Comparison of ENCODE assay signal across 1 cellular context in the genomic region with DNA sequence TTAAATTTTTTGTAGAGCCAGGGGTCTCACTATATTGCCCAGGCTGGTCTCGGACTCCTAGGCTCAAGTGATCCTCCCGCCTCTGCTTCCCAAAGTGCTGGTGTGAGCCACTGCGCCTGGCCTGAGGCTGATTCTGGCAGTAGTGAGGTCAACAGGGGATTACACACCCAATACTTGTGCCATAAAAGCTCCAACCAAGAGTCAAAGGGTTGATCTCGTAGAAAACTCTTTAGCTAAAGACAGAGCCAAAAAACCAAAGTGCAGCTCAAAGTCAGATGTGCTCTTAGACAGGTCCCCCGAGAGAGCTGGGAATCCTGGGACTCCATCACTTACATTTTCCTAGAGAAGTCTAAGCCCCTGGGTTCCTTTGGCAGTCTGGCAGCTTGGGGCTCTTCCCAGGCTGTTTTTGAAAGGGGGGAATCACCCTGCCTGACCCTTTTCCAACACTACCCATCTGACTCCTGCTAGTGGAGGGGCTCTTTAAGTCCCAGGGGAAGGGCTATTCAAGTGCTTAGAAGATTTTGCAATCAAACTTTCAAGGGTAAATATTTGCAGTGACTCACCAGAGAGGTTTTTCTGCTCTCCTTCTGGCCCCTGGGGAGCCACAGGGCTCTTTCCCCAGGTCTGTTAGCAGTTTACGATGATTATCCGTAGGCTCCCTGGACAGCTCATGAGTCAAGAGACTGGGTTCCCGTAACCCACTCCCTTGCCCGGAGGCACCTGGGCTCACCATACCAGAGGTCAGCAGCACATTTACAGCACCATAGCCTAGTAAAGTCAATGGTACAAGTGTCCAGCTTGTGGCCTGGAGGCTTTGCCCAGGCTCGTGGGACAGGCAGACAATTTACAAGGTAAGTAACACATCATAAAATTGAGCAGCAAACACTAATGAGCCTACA.
A peak's percentile ranks its signal among the peaks of the same experiment; 100 is the strongest.
TF ChIP-seq lines count a peak whose summit lies in the region.

No MANE protein-coding gene starts in this region.

TF ChIP-seq in HepG2, 621 proteins besides CTCF, POLR2A, EP300 and RAD21 (continued from another document and continues in another):
- TF ChIP-seq MTERF4 (CRISPR knock-in tag; IDR thresholded peaks at IDR 0.05) = no peak
- peak; percentile 88 for TF ChIP-seq ARNT2 (CRISPR knock-in tag; IDR thresholded peaks at IDR 0.05; ENCODE audit: low read depth)
- TF ChIP-seq, protein P1, sequence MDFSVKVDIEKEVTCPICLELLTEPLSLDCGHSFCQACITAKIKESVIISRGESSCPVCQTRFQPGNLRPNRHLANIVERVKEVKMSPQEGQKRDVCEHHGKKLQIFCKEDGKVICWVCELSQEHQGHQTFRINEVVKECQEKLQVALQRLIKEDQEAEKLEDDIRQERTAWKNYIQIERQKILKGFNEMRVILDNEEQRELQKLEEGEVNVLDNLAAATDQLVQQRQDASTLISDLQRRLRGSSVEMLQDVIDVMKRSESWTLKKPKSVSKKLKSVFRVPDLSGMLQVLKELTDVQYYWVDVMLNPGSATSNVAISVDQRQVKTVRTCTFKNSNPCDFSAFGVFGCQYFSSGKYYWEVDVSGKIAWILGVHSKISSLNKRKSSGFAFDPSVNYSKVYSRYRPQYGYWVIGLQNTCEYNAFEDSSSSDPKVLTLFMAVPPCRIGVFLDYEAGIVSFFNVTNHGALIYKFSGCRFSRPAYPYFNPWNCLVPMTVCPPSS (IDR thresholded peaks at IDR 0.05) = no peak
- TF ChIP-seq ZBTB46 (CRISPR knock-in tag; IDR thresholded peaks at IDR 0.05; ENCODE audit: borderline replicate concordance) = no peak
- no peak for TF ChIP-seq SNRNP70 (IDR thresholded peaks at IDR 0.05; ENCODE audit: low read depth, low read length)
- TF ChIP-seq LCORL (IDR thresholded peaks at IDR 0.05) = no peak
- peak; percentile 66 for TF ChIP-seq LCORL (CRISPR knock-in tag; IDR thresholded peaks at IDR 0.05)
- TF ChIP-seq AGO1 (IDR thresholded peaks at IDR 0.05; ENCODE audit: low read depth, low read length, poor library complexity, severe bottlenecking) = no peak
- peak; percentile 86; the same call in 1 of the 2 replicates for TF ChIP-seq HIC2 (CRISPR knock-in tag; IDR thresholded peaks at IDR 0.05; ENCODE audit: low read depth)
- TF ChIP-seq SSRP1 (CRISPR knock-in tag; IDR thresholded peaks at IDR 0.05) = no peak
- no peak for TF ChIP-seq ZNF468 (CRISPR knock-in tag; IDR thresholded peaks at IDR 0.05)
- peak; percentile 70 for TF ChIP-seq SAP130 (CRISPR knock-in tag; IDR thresholded peaks at IDR 0.05; ENCODE audit: low read depth)
- TF ChIP-seq CBX5 (CRISPR knock-in tag; IDR thresholded peaks at IDR 0.05; ENCODE audit: borderline replicate concordance) = peak; percentile 90; the same call in 1 of the 2 replicates
- no peak for TF ChIP-seq EZH2 (conservative IDR thresholded peaks at IDR 0.05; ENCODE audit: low read depth, low read length)
- TF ChIP-seq YY1 (IDR thresholded peaks at IDR 0.05; ENCODE audit: insufficient read depth, insufficient replicate concordance, low read depth, low read length) = no peak
- TF ChIP-seq, protein P2, sequence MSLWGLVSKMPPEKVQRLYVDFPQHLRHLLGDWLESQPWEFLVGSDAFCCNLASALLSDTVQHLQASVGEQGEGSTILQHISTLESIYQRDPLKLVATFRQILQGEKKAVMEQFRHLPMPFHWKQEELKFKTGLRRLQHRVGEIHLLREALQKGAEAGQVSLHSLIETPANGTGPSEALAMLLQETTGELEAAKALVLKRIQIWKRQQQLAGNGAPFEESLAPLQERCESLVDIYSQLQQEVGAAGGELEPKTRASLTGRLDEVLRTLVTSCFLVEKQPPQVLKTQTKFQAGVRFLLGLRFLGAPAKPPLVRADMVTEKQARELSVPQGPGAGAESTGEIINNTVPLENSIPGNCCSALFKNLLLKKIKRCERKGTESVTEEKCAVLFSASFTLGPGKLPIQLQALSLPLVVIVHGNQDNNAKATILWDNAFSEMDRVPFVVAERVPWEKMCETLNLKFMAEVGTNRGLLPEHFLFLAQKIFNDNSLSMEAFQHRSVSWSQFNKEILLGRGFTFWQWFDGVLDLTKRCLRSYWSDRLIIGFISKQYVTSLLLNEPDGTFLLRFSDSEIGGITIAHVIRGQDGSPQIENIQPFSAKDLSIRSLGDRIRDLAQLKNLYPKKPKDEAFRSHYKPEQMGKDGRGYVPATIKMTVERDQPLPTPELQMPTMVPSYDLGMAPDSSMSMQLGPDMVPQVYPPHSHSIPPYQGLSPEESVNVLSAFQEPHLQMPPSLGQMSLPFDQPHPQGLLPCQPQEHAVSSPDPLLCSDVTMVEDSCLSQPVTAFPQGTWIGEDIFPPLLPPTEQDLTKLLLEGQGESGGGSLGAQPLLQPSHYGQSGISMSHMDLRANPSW (CRISPR knock-in tag; IDR thresholded peaks at IDR 0.05; ENCODE audit: borderline replicate concordance) = no peak
- TF ChIP-seq TOPORS (CRISPR knock-in tag; IDR thresholded peaks at IDR 0.05) = no peak
- peak; percentile 88 for TF ChIP-seq HMG20A (CRISPR knock-in tag; IDR thresholded peaks at IDR 0.05; ENCODE audit: borderline replicate concordance)
- no peak for TF ChIP-seq ZNF780A (CRISPR knock-in tag; IDR thresholded peaks at IDR 0.05)
- TF ChIP-seq ISX (CRISPR knock-in tag; conservative IDR thresholded peaks at IDR 0.05) = no peak
- peak; percentile 10; the same call in 1 of the 2 replicates for TF ChIP-seq ZMYM3 (CRISPR knock-in tag; IDR thresholded peaks at IDR 0.05)
- TF ChIP-seq FOXO4 (CRISPR knock-in tag; conservative IDR thresholded peaks at IDR 0.05) = 0 out of 2 replicates have a peak, but pooled peaks have one; percentile 59
- TF ChIP-seq HCFC1 (IDR thresholded peaks at IDR 0.05; ENCODE audit: low read depth, low read length) = no peak
- no peak for TF ChIP-seq TBP (CRISPR knock-in tag; IDR thresholded peaks at IDR 0.05)
- TF ChIP-seq NFE2L2 (IDR thresholded peaks at IDR 0.05; ENCODE audit: low read length) = no peak
- no peak for TF ChIP-seq ZFP62 (CRISPR knock-in tag; IDR thresholded peaks at IDR 0.05)
- peak; percentile 77; the same call in 1 of the 2 replicates for TF ChIP-seq ELF3 (CRISPR knock-in tag; IDR thresholded peaks at IDR 0.05)
- TF ChIP-seq ZNF597 (CRISPR knock-in tag; IDR thresholded peaks at IDR 0.05) = no peak
- TF ChIP-seq YEATS2 (CRISPR knock-in tag; IDR thresholded peaks at IDR 0.05; ENCODE audit: borderline replicate concordance) = peak; percentile 18; the same call in 1 of the 2 replicates
- no peak for TF ChIP-seq ZNF660 (CRISPR knock-in tag; IDR thresholded peaks at IDR 0.05; ENCODE audit: borderline replicate concordance, low read depth)
- TF ChIP-seq KMT2A (CRISPR knock-in tag; IDR thresholded peaks at IDR 0.05) = no peak
- TF ChIP-seq BRF2 (CRISPR knock-in tag; IDR thresholded peaks at IDR 0.05) = no peak
- peak; percentile 46; the same call in 1 of the 2 replicates for TF ChIP-seq ZKSCAN8 (CRISPR knock-in tag; IDR thresholded peaks at IDR 0.05; ENCODE audit: borderline replicate concordance)
- no peak for TF ChIP-seq ZNF563 (CRISPR knock-in tag; IDR thresholded peaks at IDR 0.05)
- no peak for TF ChIP-seq ZNF577 (CRISPR knock-in tag; IDR thresholded peaks at IDR 0.05; ENCODE audit: borderline replicate concordance, low read depth)
- peak; percentile 93 for TF ChIP-seq RXRB (CRISPR knock-in tag; IDR thresholded peaks at IDR 0.05; ENCODE audit: borderline replicate concordance)
- no peak for TF ChIP-seq NBN (conservative IDR thresholded peaks at IDR 0.05)
- peak; percentile 15; the same call in 1 of the 2 replicates for TF ChIP-seq KDM1A (CRISPR knock-in tag; IDR thresholded peaks at IDR 0.05)
- peak; percentile 85; the same call in 1 of the 2 replicates for TF ChIP-seq MIER2 (CRISPR knock-in tag; IDR thresholded peaks at IDR 0.05)
- TF ChIP-seq SOX13 (IDR thresholded peaks at IDR 0.05) = no peak
- TF ChIP-seq SOX13 (CRISPR knock-in tag; conservative IDR thresholded peaks at IDR 0.05 in 1 of 2, IDR thresholded peaks at IDR 0.05 in 1 of 2) = peak in 1 of 2 experiments; percentile 78; a peak in 2 of 4 replicates
- TF ChIP-seq ZNF225 (CRISPR knock-in tag; IDR thresholded peaks at IDR 0.05) = no peak
- 0 out of 2 replicates have a peak, but pooled peaks have one; percentile 40 for TF ChIP-seq HINFP (CRISPR knock-in tag; IDR thresholded peaks at IDR 0.05; ENCODE audit: low read depth)
- peak; percentile 60; the same call in 1 of the 2 replicates for TF ChIP-seq RFX5 (IDR thresholded peaks at IDR 0.05; ENCODE audit: low read depth, low read length)
- peak; percentile 91 for TF ChIP-seq DPF2 (CRISPR knock-in tag; IDR thresholded peaks at IDR 0.05; ENCODE audit: borderline replicate concordance, low read depth)
- no peak for TF ChIP-seq ZNF720 (CRISPR knock-in tag; IDR thresholded peaks at IDR 0.05)
- TF ChIP-seq SP1 (IDR thresholded peaks at IDR 0.05) = no peak
- TF ChIP-seq SP1 (CRISPR knock-in tag; IDR thresholded peaks at IDR 0.05) = no peak
- no peak for TF ChIP-seq ZNF589 (CRISPR knock-in tag; conservative IDR thresholded peaks at IDR 0.05)
- no peak; the same call in 1 of the 2 replicates for TF ChIP-seq TFAP4 (IDR thresholded peaks at IDR 0.05; ENCODE audit: borderline replicate concordance, low read depth)
